Comparison of ENCODE assay signal across 9 cellular contexts in genomic region chr15:33722005-33722672, GRCh38.
DNase-seq lines count a peak whose midpoint lies in the region; ATAC-seq, FAIRE-seq and TF ChIP-seq lines count a peak whose summit lies in the region.
"Had no signal": no experiment of that assay in that cellular context is flagged by ENCODE, and none has a peak within 500 bp of the region (broad histone marks: within the 10 kb centered on the region; RNA-seq: fewer than 3 reads in every experiment).

No MANE protein-coding gene starts in this region.

- H2AFZ ChIP-seq in HepG2 (ENCODE audit: low read length) = no peak overlapping the region

- no peak for TF ChIP-seq POLR2A in HepG2 (IDR thresholded peaks at IDR 0.05; ENCODE audit: insufficient read depth in 1 of 2, low read depth in 2 of 2, low read length in 2 of 2)

- no peak overlapping the region for H3K4me2 ChIP-seq in HepG2 (ENCODE audit: low read depth, low read length)

- POLR2A ChIA-PET in CD4-positive, alpha-beta memory T cell (lab: Charles Lee; ENCODE audit: partially characterized antibody) = no interaction called here
- POLR2A ChIA-PET in HepG2 (lab: Yijun Ruan, JAX) = no interaction called here

- no peak overlapping the region for H3K4me3 Mint-ChIP-seq in CD4-positive, alpha-beta memory T cell

- intact Hi-C loops in CD4-positive, alpha-beta memory T cell (cut with micrococcal nuclease) = no loop called here
- intact Hi-C loops in HepG2 (cut with micrococcal nuclease; ENCODE audit: unreplicated experiment) = no loop called here

- TF ChIP-seq EP300 in HepG2 (IDR thresholded peaks at IDR 0.05; ENCODE audit: low read depth in 2 of 2, low read length in 2 of 2) (no peak), HepG2 (CRISPR knock-in tag; IDR thresholded peaks at IDR 0.05; ENCODE audit: borderline replicate concordance) (no peak)

- TF ChIP-seq RAD21 in HepG2 (CRISPR knock-in tag; IDR thresholded peaks at IDR 0.05) = no peak

- CTCF ChIA-PET in CD4-positive, alpha-beta memory T cell (lab: Charles Lee; ENCODE audit: partially characterized antibody) = interaction anchor here (1.5 to 3.8 kb wide), 3 partner anchors 16 to 21 kb away, joined by 5 to 15 read pairs (median 6); no protein-coding TSS in a partner anchor
- CTCF ChIA-PET in HepG2 (lab: Yijun Ruan, JAX; ENCODE audit: low intra/inter-chr PET ratio, low total read pairs) = no interaction called here

- H3K27me3 Mint-ChIP-seq in CD4-positive, alpha-beta memory T cell = peaks cover 1 to 8% of the 10 kb centered on the region in 2 donors

- no TSS peak for BruUV-seq in HepG2 (replicated peaks; lab: Mats Ljungman, UMichigan)

- H3K4me3 ChIP-seq in fibroblast of villous mesenchyme (ENCODE audit: low read depth, low read length) (no peak overlapping the region), HepG2 (replicated peaks in 1 of 3; ENCODE audit: insufficient read depth in 1 of 3, low read depth in 2 of 3, low read length in 3 of 3) (no peak overlapping the region)
- no peak overlapping the region for H3K4me3 ChIP-seq in CD4-positive, alpha-beta memory T cell (ENCODE audit: low read length in 2 of 2)

- no peaks in the 10 kb centered on the region for H3K27me3 ChIP-seq in CD4-positive, alpha-beta memory T cell (ENCODE audit: insufficient read depth, low read length)
- H3K27me3 ChIP-seq in HepG2 (ENCODE audit: control insufficient read depth in 1 of 2, insufficient read depth in 2 of 2, low read length in 2 of 2) = peaks cover 2 to 3% of the 10 kb centered on the region in 2 experiments; a peak in 2 of 5 replicates

- no peaks in the 10 kb centered on the region for H4K20me1 ChIP-seq in HepG2 (ENCODE audit: insufficient read depth, low read length)

- DNase-seq in NAMALWA (ENCODE audit: low spot score) (peak; percentile 75), fibroblast of villous mesenchyme (ENCODE audit: low read depth) (peak; percentile 25), HepG2 (ENCODE audit: low spot score) (no peak), midbrain (lab: John Stamatoyannopoulos, UW) (no peak), omental fat pad (ENCODE audit: low spot score) (no peak)
- DNase-seq in CD4-positive, alpha-beta memory T cell = no peak
- DNase-seq: NCI-H1105 treated with DMSO at 0.1 percent for 48 hours had no signal

- no peak overlapping the region for H3K9ac ChIP-seq in HepG2 (ENCODE audit: insufficient read depth, low read depth, low read length)

- H3K4me1 Mint-ChIP-seq in CD4-positive, alpha-beta memory T cell = no peaks in the 10 kb centered on the region

- peaks cover 0 to 2% (median 0%) of the 10 kb centered on the region in 8 donors for H3K9me3 Mint-ChIP-seq in CD4-positive, alpha-beta memory T cell

- H3K36me3 Mint-ChIP-seq in CD4-positive, alpha-beta memory T cell = no peaks in the 10 kb centered on the region

- WGBS in HepG2 (ENCODE audit: low lambda C conversion rate) = 0% methylated on average over 2 of the region's 2 CpGs

- H3K36me3 ChIP-seq in CD4-positive, alpha-beta memory T cell (ENCODE audit: insufficient read depth, low read length) = no peaks in the 10 kb centered on the region
- no peaks in the 10 kb centered on the region for H3K36me3 ChIP-seq in HepG2 (replicated peaks in 1 of 2; ENCODE audit: control insufficient read depth in 1 of 2, insufficient read depth in 2 of 2, low read length in 2 of 2)

- no peaks in the 10 kb centered on the region for H3K4me1 ChIP-seq in CD4-positive, alpha-beta memory T cell (ENCODE audit: insufficient read depth, low read length)
- no peaks in the 10 kb centered on the region for H3K4me1 ChIP-seq in HepG2 (ENCODE audit: insufficient read depth, low read length)

- H3K9me3 ChIP-seq in CD4-positive, alpha-beta memory T cell (ENCODE audit: control insufficient read depth in 1 of 2, low read length in 2 of 2) = no peaks in the 10 kb centered on the region
- no peaks in the 10 kb centered on the region for H3K9me3 ChIP-seq in HepG2 (ENCODE audit: low read length)

- no peaks in the 10 kb centered on the region for H3K79me2 ChIP-seq in HepG2 (ENCODE audit: insufficient read depth, low read length)

- in situ Hi-C loops in HepG2 (cut with HindIII; ENCODE audit: extremely low pct_ligation_motif_present, low pct_unique_long_range_greater_than_20kb) = no loop called here

- no peak for FAIRE-seq in HepG2 (lab: Jason Lieb, UNC)

- no peak overlapping the region for H3K27ac ChIP-seq in CD4-positive, alpha-beta memory T cell (ENCODE audit: low read depth, low read length)
- H3K27ac ChIP-seq in HepG2 (ENCODE audit: extremely low read length, insufficient read depth, low read length) = no peak overlapping the region

- peak; percentile 76 for ATAC-seq in GM18498 (IDR thresholded peaks at IDR 0.05; ENCODE audit: unreplicated experiment)
- ATAC-seq in HG02571 (IDR thresholded peaks at IDR 0.05; ENCODE audit: unreplicated experiment) = peak; percentile 71
- no peak for ATAC-seq in HepG2
- ATAC-seq in omental fat pad (ENCODE audit: low FRiP score) = no peak

- no peak for TF ChIP-seq CTCF in fibroblast of villous mesenchyme (IDR thresholded peaks at IDR 0.05; ENCODE audit: insufficient read depth, low read depth, low read length)
- no peak for TF ChIP-seq CTCF in HepG2 (CRISPR knock-in tag; IDR thresholded peaks at IDR 0.05)
- TF ChIP-seq CTCF in omental fat pad (IDR thresholded peaks at IDR 0.05) = no peak

- H3K27ac Mint-ChIP-seq in CD4-positive, alpha-beta memory T cell = peak overlapping the region in 1 of 7 donors; percentile 13

TF ChIP-seq in HepG2, 621 proteins besides CTCF, POLR2A, EP300 and RAD21:
- TF ChIP-seq THAP7 (CRISPR knock-in tag; IDR thresholded peaks at IDR 0.05) = no peak

Comparison
In these comparisons a context has a peak if more than half of its experiments do, and no peak if none do; other contexts are left out.
1. ATAC-seq: peak in GM18498 (single experiment) and HG02571 (single experiment); none in HepG2 (single experiment) and omental fat pad (single experiment).
2. DNase-seq: peak in NAMALWA (single experiment) and fibroblast of villous mesenchyme (single experiment); none in CD4-positive, alpha-beta memory T cell (0 of 5), HepG2 (single experiment), midbrain (single experiment) and omental fat pad (single experiment).